Comparison of ENCODE assay signal across 11 cellular contexts in genomic region chr6:89689732-89690131, GRCh38. TPM values are rescaled to one million over a fixed set of nuclear protein-coding genes. Genes with fewer than 3 reads are reported as not detected.
DNase-seq lines count a peak whose midpoint lies in the region; ATAC-seq and TF ChIP-seq lines count a peak whose summit lies in the region.
"Had no signal": no experiment of that assay in that cellular context is flagged by ENCODE, and none has a peak within 500 bp of the region (broad histone marks: within the 10 kb centered on the region; RNA-seq: fewer than 3 reads in every experiment).

No MANE protein-coding gene starts in this region.

- TF ChIP-seq CTCF in GM23338 (conservative IDR thresholded peaks at IDR 0.05; ENCODE audit: low read depth in 2 of 2) (no peak), endodermal cell (conservative IDR thresholded peaks at IDR 0.05) (no peak), neural crest cell (conservative IDR thresholded peaks at IDR 0.05) (no peak), mesothelial cell of epicardium (IDR thresholded peaks at IDR 0.05; ENCODE audit: unreplicated experiment) (no peak)

- ATAC-seq in GM23338 (peak; percentile 88), HG03159 (IDR thresholded peaks at IDR 0.05; ENCODE audit: unreplicated experiment) (no peak), GM21390 (IDR thresholded peaks at IDR 0.05; ENCODE audit: unreplicated experiment) (no peak)

- H3K27ac Mint-ChIP-seq in GM23338 (peak overlapping the region; percentile 100), endodermal cell (peak overlapping the region; percentile 95), neural crest cell (ENCODE audit: unreplicated experiment) (peak overlapping the region; percentile 92), mesothelial cell of epicardium (no peak overlapping the region)

- H3K27me3 ChIP-seq in GM23338 (ENCODE audit: insufficient read depth) (no peaks in the 10 kb centered on the region), endodermal cell (ENCODE audit: control insufficient read depth, insufficient read depth, low read length, poor library complexity, severe bottlenecking) (no peaks in the 10 kb centered on the region)

- no peaks in the 10 kb centered on the region for H4K20me1 ChIP-seq in GM23338 (replicated peaks; ENCODE audit: insufficient read depth)

- no peaks in the 10 kb centered on the region for H3K9me3 ChIP-seq in endodermal cell (ENCODE audit: control insufficient read depth, low read length)

- DNase-seq in GM23338 (ENCODE audit: low spot score) = peak; percentile 93
- peak; percentile 38 to 71 for DNase-seq in NOMO-1 (lab: John Stamatoyannopoulos, UW; ENCODE audit: unreplicated experiment in 2 of 2)
- DNase-seq in endodermal cell = peak; percentile 86
- DNase-seq in neural crest cell (ENCODE audit: low read depth, low spot score) = no peak
- no peak for DNase-seq in stimulated activated CD4-positive, alpha-beta T cell treated with anti-CD3 and anti-CD28 coated beads, Interleukin-15, amount 100 ng/mL, for 24 hours
- DNase-seq in mesothelial cell of epicardium (ENCODE audit: low spot score in 2 of 2, unreplicated experiment in 2 of 2) = no peak
- DNase-seq: NCI-H1092, PC-9, small intestine had no signal

- H3K4me1 ChIP-seq in GM23338 (ENCODE audit: insufficient read depth) = peaks cover 42% of the 10 kb centered on the region
- peaks cover 4% of the 10 kb centered on the region for H3K4me1 ChIP-seq in endodermal cell (ENCODE audit: control insufficient read depth, insufficient read depth, low read length)

- WGBS in endodermal cell (ENCODE audit: insufficient coverage in 1 of 2, insufficient read length in 1 of 2), 2 experiments = 69 to 74% methylated on average over 4 of the region's 5 CpGs

- H3K4me3 Mint-ChIP-seq in GM23338 = peak overlapping the region; percentile 56
- H3K4me3 Mint-ChIP-seq in endodermal cell = no peak overlapping the region
- no peak overlapping the region for H3K4me3 Mint-ChIP-seq in neural crest cell
- no peak overlapping the region for H3K4me3 Mint-ChIP-seq in mesothelial cell of epicardium

- peaks cover 60% of the 10 kb centered on the region for H3K4me1 Mint-ChIP-seq in GM23338
- peaks cover 27% of the 10 kb centered on the region for H3K4me1 Mint-ChIP-seq in endodermal cell
- H3K4me1 Mint-ChIP-seq in neural crest cell = peaks cover 14% of the 10 kb centered on the region
- no peaks in the 10 kb centered on the region for H3K4me1 Mint-ChIP-seq in mesothelial cell of epicardium

- H3K9me3 Mint-ChIP-seq in GM23338 (no peaks in the 10 kb centered on the region), endodermal cell (no peaks in the 10 kb centered on the region), neural crest cell (no peaks in the 10 kb centered on the region), mesothelial cell of epicardium (no peaks in the 10 kb centered on the region)

- H3K36me3 ChIP-seq in GM23338 (ENCODE audit: insufficient read depth) (peaks cover 54% of the 10 kb centered on the region), endodermal cell (ENCODE audit: control insufficient read depth, insufficient read depth, low read length) (peaks cover 97% of the 10 kb centered on the region)

- peaks cover 9% of the 10 kb centered on the region; the same call in 1 of the 2 replicates for H3K79me2 ChIP-seq in GM23338 (replicated peaks; ENCODE audit: insufficient read depth)

- H3K27ac ChIP-seq in GM23338 (ENCODE audit: low read depth) = peak overlapping the region; percentile 96
- H3K27ac ChIP-seq in endodermal cell (ENCODE audit: low read depth, low read length) = peak overlapping the region; percentile 80
- H3K27ac ChIP-seq: PC-9 had no signal

- H3K9me2 ChIP-seq in GM23338 (ENCODE audit: insufficient read depth) = no peaks in the 10 kb centered on the region

- peak overlapping the region; percentile 63; the same call in 1 of the 2 replicates for H3K4me2 ChIP-seq in GM23338
- H3K4me2 ChIP-seq: PC-9 had no signal

- H3F3A ChIP-seq in GM23338 (replicated peaks; ENCODE audit: low read depth) = 0 out of 2 replicates have a peak, but pooled peaks cover 2% of the 10 kb centered on the region

- no peak overlapping the region for H3K4me3 ChIP-seq in GM23338
- no peak overlapping the region for H3K4me3 ChIP-seq in endodermal cell (ENCODE audit: low read length)
- H3K4me3 ChIP-seq: PC-9 had no signal

- peaks cover 97% of the 10 kb centered on the region for H3K36me3 Mint-ChIP-seq in GM23338 (ENCODE audit: low read depth)
- H3K36me3 Mint-ChIP-seq in endodermal cell (ENCODE audit: low read depth) = peaks cover 92% of the 10 kb centered on the region
- H3K36me3 Mint-ChIP-seq in neural crest cell (ENCODE audit: low read depth) = peaks cover 11% of the 10 kb centered on the region
- H3K36me3 Mint-ChIP-seq in mesothelial cell of epicardium = peaks cover 42% of the 10 kb centered on the region

- no peak overlapping the region for H3K9ac ChIP-seq in endodermal cell (ENCODE audit: extremely low read depth, low read length, poor library complexity, severe bottlenecking)

- peaks cover 9% of the 10 kb centered on the region for H3K27me3 Mint-ChIP-seq in GM23338 (ENCODE audit: insufficient read depth, low read depth, poor library complexity)
- H3K27me3 Mint-ChIP-seq in endodermal cell (ENCODE audit: insufficient read depth) = no peaks in the 10 kb centered on the region
- no peaks in the 10 kb centered on the region for H3K27me3 Mint-ChIP-seq in neural crest cell (ENCODE audit: low read depth)
- H3K27me3 Mint-ChIP-seq in mesothelial cell of epicardium (ENCODE audit: low read depth) = no peaks in the 10 kb centered on the region

- no peak overlapping the region for H2AFZ ChIP-seq in GM23338
- H2AFZ ChIP-seq: PC-9 had no signal

TF ChIP-seq in GM23338, 12 proteins besides CTCF, POLR2A, EP300 and RAD21:
- TF ChIP-seq NANOG (IDR thresholded peaks at IDR 0.05; ENCODE audit: borderline replicate concordance) (peak; percentile 92), STAT1 (IDR thresholded peaks at IDR 0.05; ENCODE audit: unreplicated experiment) (no peak), ZNF331 (CRISPR knock-in tag; IDR thresholded peaks at IDR 0.05; ENCODE audit: low read depth) (no peak), POLR2AphosphoS5 (IDR thresholded peaks at IDR 0.05; ENCODE audit: low read depth) (peak; percentile 25; the same call in 1 of the 2 replicates), CREB1 (CRISPR knock-in tag; IDR thresholded peaks at IDR 0.05; ENCODE audit: low read depth) (0 out of 2 replicates have a peak, but pooled peaks have one; percentile 31), JUNB (IDR thresholded peaks at IDR 0.05; ENCODE audit: unreplicated experiment) (no peak), EZH2 (IDR thresholded peaks at IDR 0.05; ENCODE audit: low read depth, unreplicated experiment) (no peak)

RNA-seq across cellular contexts. Expression of gene LYRM2, which starts 51.2 kb away (rescaled TPM):
- 13.0 and 20.3 TPM in 2 replicates for total RNA-seq in GM23338 (2014; rRNA removed; shearing (Covaris generic))
- polyA plus RNA-seq in GM23338 (2016; fragmentation: Nextera tagmentation; extraction: Ambion mirVana) = 48.9 and 67.3 TPM in 2 replicates
- total RNA-seq in endodermal cell (10 to 100 TPM; 20.4 to 21.9 TPM), neural crest cell (53.0 and 54.7 TPM in 2 replicates), mesothelial cell of epicardium (26.4 to 29.8 TPM (median 27.1 TPM) in 3 replicates)
- 38.1 TPM for polyA plus RNA-seq in endodermal cell (2013, experiment 1 of 2)
- polyA plus RNA-seq in endodermal cell (2013, experiment 2 of 2) = 39.9 TPM

Comparison
In these comparisons a context has a peak if more than half of its experiments do, and no peak if none do; other contexts are left out.
1. DNase-seq: peak in GM23338 (single experiment), NOMO-1 (2 of 2) and endodermal cell (single experiment); none in neural crest cell (single experiment), stimulated activated CD4-positive, alpha-beta T cell treated with anti-CD3 and anti-CD28 coated beads, Interleukin-15, amount 100 ng/mL, for 24 hours (single experiment) and mesothelial cell of epicardium (0 of 2).